Comparison of ENCODE assay signal across 8 cellular contexts in the genomic region with DNA sequence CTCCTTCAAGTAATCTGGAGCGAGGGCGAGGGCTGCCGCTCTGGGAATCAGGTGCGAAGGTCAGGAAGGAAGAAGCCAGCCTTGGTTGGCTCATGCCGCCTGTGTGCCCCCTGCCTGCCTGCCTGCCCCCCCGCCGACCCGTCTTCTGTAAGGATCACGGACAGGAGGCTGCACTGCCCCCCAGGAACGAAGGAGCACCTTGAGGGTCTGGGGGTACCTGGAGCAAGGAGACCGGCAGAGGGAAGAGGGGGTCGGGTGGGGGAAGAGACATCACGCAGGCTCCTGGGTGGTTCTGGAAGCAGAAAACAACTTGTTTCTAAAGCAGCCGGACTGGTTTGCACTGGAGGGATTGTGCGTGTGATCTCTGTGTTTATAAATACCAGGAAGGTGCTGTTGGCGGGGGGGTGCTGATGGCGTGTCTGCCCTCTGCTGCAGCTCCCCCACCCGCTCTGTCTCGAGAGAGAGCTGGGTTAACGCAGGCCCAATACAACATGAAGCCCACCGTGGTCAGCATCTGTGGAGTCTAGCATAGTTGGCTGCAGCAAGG. TPM values are rescaled to one million over a fixed set of nuclear protein-coding genes. Genes with fewer than 3 reads are reported as not detected.
DNase-seq lines count a peak whose midpoint lies in the region; ATAC-seq and TF ChIP-seq lines count a peak whose summit lies in the region.

No MANE protein-coding gene starts in this region.

- H3K27me3 ChIP-seq in HCT116 (ENCODE audit: insufficient read depth, low read length) (no peaks in the 10 kb centered on the region), thyroid gland (no peaks in the 10 kb centered on the region), Karpas-422 (ENCODE audit: low read length) (no peaks in the 10 kb centered on the region; the same call in 1 of the 2 replicates)

- H3K27ac ChIP-seq in HCT116 (ENCODE audit: low read depth, low read length) (peak overlapping the region; percentile 44), thyroid gland (peak overlapping the region; percentile 99 to 100 (median 100)), Karpas-422 (ENCODE audit: low read length) (no peak overlapping the region)

- H3K79me2 ChIP-seq in HCT116 (ENCODE audit: insufficient read depth, low read length) (peaks cover 59% of the 10 kb centered on the region), Karpas-422 (ENCODE audit: low read length) (no peaks in the 10 kb centered on the region)

- H3K9me2 ChIP-seq in HCT116 (ENCODE audit: insufficient read depth) (no peaks in the 10 kb centered on the region), Karpas-422 (replicated peaks; ENCODE audit: insufficient read depth, low read length) (no peaks in the 10 kb centered on the region)

- in situ Hi-C loops in ACHN (cut with HindIII; ENCODE audit: low pct_ligation_motif_present, low pct_unique_long_range_greater_than_20kb, low sequenced_read_pairs) (no loop called here), astrocyte of the spinal cord (cut with HindIII; ENCODE audit: low sequenced_read_pairs) (no loop called here)

- POLR2A ChIA-PET in HCT116 (lab: Charles Lee), result no interaction called here

- no peak for TF ChIP-seq RAD21 in HCT116 (IDR thresholded peaks at IDR 0.05; ENCODE audit: low read depth)

- intact Hi-C loops in HCT116 (cut with micrococcal nuclease) (loop anchor here (5.0 kb wide), 1 partner anchor 422 kb away; no protein-coding TSS in a partner anchor), thyroid gland (cut with DNase I) (loop anchor here (10.0 kb wide), 2 partner anchors 500 to 630 kb away; a partner anchor contains a TSS)

- BruUV-seq in HCT116 (replicated peaks; lab: Mats Ljungman, UMichigan), result TSS peak; percentile 32

- TF ChIP-seq POLR2A in HCT116 (IDR thresholded peaks at IDR 0.05; ENCODE audit: borderline replicate concordance, extremely low read depth, insufficient read depth, insufficient read length), result no peak
- TF ChIP-seq POLR2A in thyroid gland (IDR thresholded peaks at IDR 0.05), result peak in 1 of 2 donors; percentile 83

- H4K20me1 ChIP-seq in HCT116 (ENCODE audit: insufficient read depth), result no peaks in the 10 kb centered on the region; the same call in 1 of the 2 replicates
- no peaks in the 10 kb centered on the region for H4K20me1 ChIP-seq in Karpas-422 (ENCODE audit: insufficient read depth, low read depth, low read length)

- no peak for ATAC-seq in HCT116
- ATAC-seq in HG03378 (IDR thresholded peaks at IDR 0.05; ENCODE audit: unreplicated experiment), result no peak
- no peak for ATAC-seq in GM21528 (IDR thresholded peaks at IDR 0.05; ENCODE audit: low FRiP score, unreplicated experiment)

- H3K4me3 ChIP-seq in HCT116 (replicated peaks in 1 of 2; ENCODE audit: low read depth in 1 of 2, low read length in 2 of 2), result peak overlapping the region; percentile 70 to 76
- peak overlapping the region; percentile 99 for H3K4me3 ChIP-seq in astrocyte of the spinal cord (ENCODE audit: low read depth, low read length)
- H3K4me3 ChIP-seq in thyroid gland (replicated peaks in 1 of 3), result peak overlapping the region; percentile 44 to 94 (median 91)
- H3K4me3 ChIP-seq in Karpas-422 (ENCODE audit: low read length), result no peak overlapping the region

- peak overlapping the region; percentile 77 for H3K9ac ChIP-seq in HCT116 (ENCODE audit: low read length)
- no peak overlapping the region for H3K9ac ChIP-seq in Karpas-422 (ENCODE audit: low read length)

- peak overlapping the region; percentile 82 for H3K4me2 ChIP-seq in HCT116 (ENCODE audit: low read length)
- no peak overlapping the region for H3K4me2 ChIP-seq in Karpas-422 (ENCODE audit: low read depth, low read length, poor library complexity, severe bottlenecking)

- H3K4me1 ChIP-seq in HCT116 (ENCODE audit: control insufficient read depth in 1 of 2, insufficient read depth in 2 of 2, low read length in 2 of 2) (peaks cover 42 to 65% of the 10 kb centered on the region in 2 experiments), thyroid gland (peaks cover 30 to 39% of the 10 kb centered on the region in 2 donors), Karpas-422 (ENCODE audit: low read length) (peaks cover 28% of the 10 kb centered on the region)

- DNase-seq in ACHN, result peak; percentile 48
- DNase-seq in HCT116 (ENCODE audit: low read depth, low spot score), result no peak
- peak; percentile 60 for DNase-seq in astrocyte of the spinal cord (ENCODE audit: low read depth, low spot score)
- DNase-seq in kidney tubule cell (ENCODE audit: low spot score), result peak; percentile 59
- peak; percentile 76 to 79 for DNase-seq in thyroid gland
- DNase-seq in Karpas-422, result no peak

- 1 to 3% methylated on average over 15 to 21 of the region's 21 CpGs for WGBS in thyroid gland, 2 donors

- TF ChIP-seq CTCF in HCT116 (IDR thresholded peaks at IDR 0.05 in 2 of 3, conservative IDR thresholded peaks at IDR 0.05 in 1 of 3; ENCODE audit: borderline replicate concordance in 1 of 3, insufficient read depth in 1 of 3, low read depth in 2 of 3, low read length in 2 of 3), result no peak
- no peak for TF ChIP-seq CTCF in astrocyte of the spinal cord (IDR thresholded peaks at IDR 0.05; ENCODE audit: low read depth, low read length)
- TF ChIP-seq CTCF in thyroid gland (IDR thresholded peaks at IDR 0.05), result no peak

- H3K9me3 ChIP-seq in HCT116 (ENCODE audit: control insufficient read depth in 1 of 2, insufficient read depth in 1 of 2, low read depth in 1 of 2, low read length in 2 of 2) (no peaks in the 10 kb centered on the region), thyroid gland (no peaks in the 10 kb centered on the region), Karpas-422 (ENCODE audit: low read length) (no peaks in the 10 kb centered on the region)

- H2AFZ ChIP-seq in HCT116 (ENCODE audit: low read depth, low read length, poor library complexity, severe bottlenecking), result no peak overlapping the region
- H2AFZ ChIP-seq in Karpas-422 (ENCODE audit: low read length), result no peak overlapping the region

- RAD21 ChIA-PET in HCT116 (lab: Charles Lee; ENCODE audit: low non-redundant PET in 1 of 2, low total read pairs in 2 of 2, uncharacterized antibody in 2 of 2, unreplicated experiment in 2 of 2), result no interaction called here

- CTCF ChIA-PET in HCT116 (lab: Charles Lee), result no interaction called here

- H3K36me3 ChIP-seq in HCT116 (ENCODE audit: control insufficient read depth in 1 of 2, insufficient read depth in 2 of 2, low read length in 2 of 2) (no peaks in the 10 kb centered on the region), thyroid gland (no peaks in the 10 kb centered on the region), Karpas-422 (ENCODE audit: insufficient read depth, low read length) (no peaks in the 10 kb centered on the region)

TF ChIP-seq in HCT116, 20 proteins besides CTCF, POLR2A, EP300 and RAD21:
- TF ChIP-seq CEBPB (IDR thresholded peaks at IDR 0.05; ENCODE audit: low read depth) (no peak), POLR2AphosphoS5 (IDR thresholded peaks at IDR 0.05; ENCODE audit: low read depth, low read length) (no peak), EZH2 (IDR thresholded peaks at IDR 0.05) (no peak), SIN3A (IDR thresholded peaks at IDR 0.05; ENCODE audit: low read depth) (no peak), ZFX (IDR thresholded peaks at IDR 0.05) (no peak), JUND (IDR thresholded peaks at IDR 0.05) (no peak)
- TF ChIP-seq, protein P1, sequence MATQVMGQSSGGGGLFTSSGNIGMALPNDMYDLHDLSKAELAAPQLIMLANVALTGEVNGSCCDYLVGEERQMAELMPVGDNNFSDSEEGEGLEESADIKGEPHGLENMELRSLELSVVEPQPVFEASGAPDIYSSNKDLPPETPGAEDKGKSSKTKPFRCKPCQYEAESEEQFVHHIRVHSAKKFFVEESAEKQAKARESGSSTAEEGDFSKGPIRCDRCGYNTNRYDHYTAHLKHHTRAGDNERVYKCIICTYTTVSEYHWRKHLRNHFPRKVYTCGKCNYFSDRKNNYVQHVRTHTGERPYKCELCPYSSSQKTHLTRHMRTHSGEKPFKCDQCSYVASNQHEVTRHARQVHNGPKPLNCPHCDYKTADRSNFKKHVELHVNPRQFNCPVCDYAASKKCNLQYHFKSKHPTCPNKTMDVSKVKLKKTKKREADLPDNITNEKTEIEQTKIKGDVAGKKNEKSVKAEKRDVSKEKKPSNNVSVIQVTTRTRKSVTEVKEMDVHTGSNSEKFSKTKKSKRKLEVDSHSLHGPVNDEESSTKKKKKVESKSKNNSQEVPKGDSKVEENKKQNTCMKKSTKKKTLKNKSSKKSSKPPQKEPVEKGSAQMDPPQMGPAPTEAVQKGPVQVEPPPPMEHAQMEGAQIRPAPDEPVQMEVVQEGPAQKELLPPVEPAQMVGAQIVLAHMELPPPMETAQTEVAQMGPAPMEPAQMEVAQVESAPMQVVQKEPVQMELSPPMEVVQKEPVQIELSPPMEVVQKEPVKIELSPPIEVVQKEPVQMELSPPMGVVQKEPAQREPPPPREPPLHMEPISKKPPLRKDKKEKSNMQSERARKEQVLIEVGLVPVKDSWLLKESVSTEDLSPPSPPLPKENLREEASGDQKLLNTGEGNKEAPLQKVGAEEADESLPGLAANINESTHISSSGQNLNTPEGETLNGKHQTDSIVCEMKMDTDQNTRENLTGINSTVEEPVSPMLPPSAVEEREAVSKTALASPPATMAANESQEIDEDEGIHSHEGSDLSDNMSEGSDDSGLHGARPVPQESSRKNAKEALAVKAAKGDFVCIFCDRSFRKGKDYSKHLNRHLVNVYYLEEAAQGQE (IDR thresholded peaks at IDR 0.05; ENCODE audit: low read depth), result no peak

RNA-seq across cellular contexts. Expression of a gene that starts 1.7 kb away (rescaled TPM):
- total RNA-seq in HCT116 (2021; ENCODE audit: unreplicated experiment) (44.8 TPM), thyroid gland (10 to 100 TPM; 30.7 to 85.1 (median 40.6) TPM)
- 21.9 and 28.4 TPM in 2 replicates for polyA plus RNA-seq in HCT116 (2012)
- 0.30 and 0.61 TPM in 2 replicates for total RNA-seq in Karpas-422 (2014; rRNA removed; shearing (Covaris generic); ENCODE audit: low replicate concordance)

Comparison
In these comparisons a context has a peak if more than half of its experiments do, and no peak if none do; other contexts are left out.
1. DNase-seq: peak in ACHN (single experiment), astrocyte of the spinal cord (single experiment), kidney tubule cell (single experiment) and thyroid gland (2 of 2); none in HCT116 (single experiment) and Karpas-422 (single experiment).
2. RNA of a gene that starts 1.7 kb away (total RNA-seq): 30.7 to 85.1 TPM in thyroid gland and 44.8 TPM in HCT116 (single experiment); 0.30 to 0.61 TPM in Karpas-422; every median in the first group is over 10 times any median in the second.